Comparison of ENCODE assay signal across 21 cellular contexts in the genomic region with DNA sequence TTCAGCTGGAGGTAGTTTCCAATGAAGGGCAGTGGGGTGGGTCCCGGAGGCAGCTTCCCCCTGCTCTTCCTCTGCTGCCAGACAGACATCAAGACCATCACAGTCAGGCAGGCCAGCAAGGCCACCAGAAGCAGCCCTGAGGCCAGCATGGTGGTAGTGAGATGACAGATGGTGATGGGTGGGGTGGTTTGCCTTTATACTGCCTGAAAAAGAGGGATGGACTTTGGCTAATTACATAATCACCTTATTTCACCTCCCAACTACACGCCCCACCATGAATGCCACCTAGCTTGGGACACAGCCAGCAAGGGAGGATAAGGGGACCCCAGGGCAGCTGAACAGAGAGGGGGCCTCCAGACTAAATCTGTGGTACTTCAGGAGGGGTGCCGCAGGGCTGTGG. TPM values are rescaled to one million over a fixed set of nuclear protein-coding genes. Genes with fewer than 3 reads are reported as not detected.
"Had no signal": no experiment of that assay in that cellular context is flagged by ENCODE, and none has a peak within 500 bp of the region (broad histone marks: within the 10 kb centered on the region; RNA-seq: fewer than 3 reads in every experiment).

A gene with protein sequence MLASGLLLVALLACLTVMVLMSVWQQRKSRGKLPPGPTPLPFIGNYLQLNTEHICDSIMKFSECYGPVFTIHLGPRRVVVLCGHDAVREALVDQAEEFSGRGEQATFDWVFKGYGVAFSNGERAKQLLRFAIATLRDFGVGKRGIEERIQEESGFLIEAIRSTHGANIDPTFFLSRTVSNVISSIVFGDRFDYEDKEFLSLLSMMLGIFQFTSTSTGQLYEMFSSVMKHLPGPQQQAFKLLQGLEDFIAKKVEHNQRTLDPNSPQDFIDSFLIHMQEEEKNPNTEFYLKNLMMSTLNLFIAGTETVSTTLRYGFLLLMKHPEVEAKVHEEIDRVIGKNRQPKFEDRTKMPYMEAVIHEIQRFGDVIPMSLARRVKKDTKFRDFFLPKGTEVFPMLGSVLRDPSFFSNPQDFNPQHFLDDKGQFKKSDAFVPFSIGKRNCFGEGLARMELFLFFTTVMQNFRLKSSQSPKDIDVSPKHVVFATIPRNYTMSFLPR (minus strand): TSS at position 170 of the 400 bp plus-strand sequence. CDS start 21 bp downstream, at position 149.

RNA-seq across cellular contexts. Expression of the gene that starts here (rescaled TPM):
- total RNA-seq: activated CD4-positive, alpha-beta memory T cell treated with anti-CD3 and anti-CD28 coated beads for 36 hours; activated CD4-positive, alpha-beta T cell treated with anti-CD3 and anti-CD28 coated beads for 36 hours; activated CD4-positive, alpha-beta T cell treated with anti-CD3 and anti-CD28 coated beads, Interleukin-2, amount 10 ng/mL, durations not matched to agents 24 days and 14 days; activated CD8-positive, alpha-beta memory T cell treated with anti-CD3 and anti-CD28 coated beads for 36 hours; activated CD8-positive, alpha-beta memory T cell treated with anti-CD3 and anti-CD28 coated beads, Interleukin-2, amount 10 ng/mL, durations not matched to agents 7 days and 5 days; activated CD8-positive, alpha-beta T cell treated with anti-CD3 and anti-CD28 coated beads, Interleukin-2, amount 10 ng/mL, durations not matched to agents 7 days and 5 days; activated T-helper 1 cell treated with anti-CD3 and anti-CD28 coated beads, Interleukin-12 subunit alpha, Interleukin-12 subunit beta, Interleukin-2, Interleukin-4 antibody, amounts not matched to agents 30 ng/mL and 10 ng/mL and 1 ng/mL, durations not matched to agents 14 hours and 24 hours and 36 hours; astrocyte; bronchial epithelial cell; cardiac septum; chondrocyte; dermis microvascular lymphatic vessel endothelial cell; endothelial cell of umbilical vein; esophagus squamous epithelium; fibroblast of lung; fibroblast of villous mesenchyme; gastroesophageal sphincter; glomerular endothelial cell; T-cell; T-helper 17 cell had no signal
- polyA plus RNA-seq: adipose tissue, endothelial cell of umbilical vein, fibroblast of lung had no signal
